9 cellular contexts compared by ENCODE assay signal in the genomic region with DNA sequence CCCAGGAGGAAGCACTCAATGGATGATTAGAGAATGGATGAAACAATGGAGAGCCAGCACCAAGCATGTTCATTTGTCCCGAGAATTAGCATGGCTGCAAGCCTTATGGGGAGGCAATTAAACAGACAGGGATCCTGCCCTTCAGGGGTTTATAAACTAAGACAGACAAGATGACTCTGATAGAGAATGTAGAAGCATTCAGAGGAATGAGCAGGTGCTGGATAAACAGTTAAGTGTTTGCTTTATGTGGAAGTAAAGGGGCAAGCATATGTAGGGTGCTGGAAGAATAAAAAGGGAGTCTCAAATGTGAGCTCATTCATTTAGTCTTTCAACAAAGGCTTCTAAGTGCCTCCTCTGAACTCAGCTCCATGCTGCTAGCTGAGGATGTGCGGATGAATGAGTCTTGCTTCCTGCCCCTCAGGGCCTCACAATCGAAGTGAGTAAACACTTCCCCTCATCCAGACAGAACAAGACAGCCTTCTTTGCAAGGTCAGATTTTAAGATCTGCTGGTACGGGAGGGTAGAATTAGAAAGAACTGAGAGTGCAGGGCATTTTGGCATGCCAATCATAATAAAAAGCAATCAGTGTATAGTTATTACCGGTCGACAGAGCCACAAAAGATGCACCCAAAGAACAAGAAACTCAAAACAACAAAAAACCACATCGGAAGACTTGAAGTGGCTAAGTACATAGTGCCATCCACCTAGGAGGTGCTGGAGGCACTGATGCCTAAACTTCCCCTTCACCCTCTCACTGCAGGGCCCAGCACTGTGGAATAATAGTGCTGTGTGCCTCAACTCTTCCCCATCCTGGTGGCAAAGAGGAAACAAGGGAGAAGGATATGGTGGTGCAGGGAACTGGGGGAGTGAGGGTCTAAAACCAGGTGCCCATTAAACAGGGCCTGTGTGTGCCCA.
DNase-seq lines count a peak whose midpoint lies in the region; ATAC-seq lines count a peak whose summit lies in the region.
"Had no signal": no experiment of that assay in that cellular context is flagged by ENCODE, and none has a peak within 500 bp of the region (broad histone marks: within the 10 kb centered on the region; RNA-seq: fewer than 3 reads in every experiment).

No MANE protein-coding gene starts in this region.

- no peaks in the 10 kb centered on the region for H3K4me1 Mint-ChIP-seq in activated CD4-positive, alpha-beta T cell treated with anti-CD3 and anti-CD28 coated beads, Interleukin-2, amount 10 ng/mL, durations not matched to agents 7 days and 5 days
- H3K4me1 Mint-ChIP-seq: activated naive CD8-positive, alpha-beta T cell treated with anti-CD3 and anti-CD28 coated beads, Interleukin-2, amount 10 ng/mL, durations not matched to agents 7 days and 5 days had no signal

- no peak overlapping the region for H3K4me3 Mint-ChIP-seq in activated CD4-positive, alpha-beta T cell treated with anti-CD3 and anti-CD28 coated beads, Interleukin-2, amount 10 ng/mL, durations not matched to agents 7 days and 5 days
- H3K4me3 Mint-ChIP-seq: activated naive CD8-positive, alpha-beta T cell treated with anti-CD3 and anti-CD28 coated beads, Interleukin-2, amount 10 ng/mL, durations not matched to agents 7 days and 5 days had no signal

- H3K27me3 Mint-ChIP-seq in activated CD4-positive, alpha-beta T cell treated with anti-CD3 and anti-CD28 coated beads, Interleukin-2, amount 10 ng/mL, durations not matched to agents 7 days and 5 days = peaks cover 3% of the 10 kb centered on the region
- H3K27me3 Mint-ChIP-seq: activated naive CD8-positive, alpha-beta T cell treated with anti-CD3 and anti-CD28 coated beads, Interleukin-2, amount 10 ng/mL, durations not matched to agents 7 days and 5 days had no signal

- H3K27ac Mint-ChIP-seq in activated CD4-positive, alpha-beta T cell treated with anti-CD3 and anti-CD28 coated beads, Interleukin-2, amount 10 ng/mL, durations not matched to agents 7 days and 5 days = no peak overlapping the region
- H3K27ac Mint-ChIP-seq: activated naive CD8-positive, alpha-beta T cell treated with anti-CD3 and anti-CD28 coated beads, Interleukin-2, amount 10 ng/mL, durations not matched to agents 7 days and 5 days had no signal

- DNase-seq in NCI-H146 (lab: John Stamatoyannopoulos, UW) (peak; percentile 71), kidney tubule cell (ENCODE audit: low spot score) (peak; percentile 15), cerebellar nuclear complex (lab: John Stamatoyannopoulos, UW) (no peak)
- DNase-seq in activated CD4-positive, alpha-beta T cell treated with anti-CD3 and anti-CD28 coated beads, Interleukin-2, amount 10 ng/mL, durations not matched to agents 7 days and 5 days = no peak
- DNase-seq in activated CD4-positive, alpha-beta T cell treated with anti-CD3 and anti-CD28 coated beads, Interleukin-2, amount 50 U/mL, for 48 hours = no peak
- DNase-seq: activated naive CD8-positive, alpha-beta T cell treated with anti-CD3 and anti-CD28 coated beads, Interleukin-2, amount 10 ng/mL, durations not matched to agents 7 days and 5 days had no signal

- POLR2A ChIA-PET in activated CD4-positive, alpha-beta T cell treated with anti-CD3 and anti-CD28 coated beads, Interleukin-2, amount 10 ng/mL, durations not matched to agents 7 days and 5 days (lab: Charles Lee) = no interaction called here

- ATAC-seq in GM18508 (IDR thresholded peaks at IDR 0.05; ENCODE audit: insufficient read depth, unreplicated experiment) (peak; percentile 58), GM21723 (IDR thresholded peaks at IDR 0.05; ENCODE audit: unreplicated experiment) (peak; percentile 91), HG03039 (IDR thresholded peaks at IDR 0.05; ENCODE audit: unreplicated experiment) (no peak)

- no peaks in the 10 kb centered on the region for H3K36me3 Mint-ChIP-seq in activated CD4-positive, alpha-beta T cell treated with anti-CD3 and anti-CD28 coated beads, Interleukin-2, amount 10 ng/mL, durations not matched to agents 7 days and 5 days (ENCODE audit: low read depth)
- H3K36me3 Mint-ChIP-seq: activated naive CD8-positive, alpha-beta T cell treated with anti-CD3 and anti-CD28 coated beads, Interleukin-2, amount 10 ng/mL, durations not matched to agents 7 days and 5 days had no signal

- CTCF ChIA-PET in activated CD4-positive, alpha-beta T cell treated with anti-CD3 and anti-CD28 coated beads, Interleukin-2, amount 10 ng/mL, durations not matched to agents 7 days and 5 days (lab: Charles Lee) = interaction anchor here (1.0 to 1.6 kb wide), 2 partner anchors 8 to 9 kb away, joined by 3 read pairs; no protein-coding TSS in a partner anchor

- H3K9me3 Mint-ChIP-seq in activated CD4-positive, alpha-beta T cell treated with anti-CD3 and anti-CD28 coated beads, Interleukin-2, amount 10 ng/mL, durations not matched to agents 7 days and 5 days = no peaks in the 10 kb centered on the region
- H3K9me3 Mint-ChIP-seq: activated naive CD8-positive, alpha-beta T cell treated with anti-CD3 and anti-CD28 coated beads, Interleukin-2, amount 10 ng/mL, durations not matched to agents 7 days and 5 days had no signal

Comparison
In these comparisons a context has a peak if more than half of its experiments do, and no peak if none do; other contexts are left out.
1. DNase-seq: peak in NCI-H146 (single experiment) and kidney tubule cell (single experiment); none in activated CD4-positive, alpha-beta T cell treated with anti-CD3 and anti-CD28 coated beads, Interleukin-2, amount 10 ng/mL, durations not matched to agents 7 days and 5 days (single experiment), activated CD4-positive, alpha-beta T cell treated with anti-CD3 and anti-CD28 coated beads, Interleukin-2, amount 50 U/mL, for 48 hours (0 of 2) and cerebellar nuclear complex (0 of 2).